ENCODE assay signal across 18 cellular contexts in the genomic region with DNA sequence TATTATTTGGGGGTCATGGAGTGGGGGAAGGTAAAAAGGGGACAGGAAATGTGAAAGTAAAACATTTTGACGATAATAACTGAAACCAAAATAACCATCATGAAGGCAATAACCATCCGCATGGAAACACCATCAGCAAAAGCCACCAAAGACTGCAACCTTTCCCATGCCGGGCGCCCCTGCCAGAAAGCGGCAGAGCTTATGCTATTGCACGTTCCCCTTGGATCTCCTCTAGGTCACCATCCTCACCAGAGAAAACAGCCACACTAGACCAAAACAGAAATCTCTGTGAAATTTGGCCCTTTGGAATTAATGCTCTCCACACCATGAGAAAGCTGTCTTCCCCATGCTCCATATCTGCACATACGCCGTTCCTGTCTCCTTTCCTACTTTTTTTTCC. TPM values are rescaled to one million over a fixed set of nuclear protein-coding genes. Genes with fewer than 3 reads are reported as not detected.
DNase-seq lines count a peak whose midpoint lies in the region; ATAC-seq and TF ChIP-seq lines count a peak whose summit lies in the region.
"Had no signal": no experiment of that assay in that cellular context is flagged by ENCODE, and none has a peak within 500 bp of the region (broad histone marks: within the 10 kb centered on the region; RNA-seq: fewer than 3 reads in every experiment).

No MANE protein-coding gene starts in this region.

- H3K4me1 Mint-ChIP-seq in chondrocyte (ENCODE audit: low read depth) = peaks cover 16% of the 10 kb centered on the region
- no peaks in the 10 kb centered on the region for H3K4me1 Mint-ChIP-seq in activated T-helper 17 cell treated with anti-CD3 and anti-CD28 coated beads, Interleukin-2, amount 50 U/mL, for 72 hours

- H3K27ac Mint-ChIP-seq in chondrocyte (ENCODE audit: unreplicated experiment) = peak overlapping the region; percentile 9
- no peak overlapping the region for H3K27ac Mint-ChIP-seq in activated T-helper 17 cell treated with anti-CD3 and anti-CD28 coated beads, Interleukin-2, amount 50 U/mL, for 72 hours
- H3K27ac Mint-ChIP-seq: CD4-positive, alpha-beta T cell had no signal

- no peak overlapping the region for H3K4me3 ChIP-seq in lower leg skin (ENCODE audit: low read depth, poor library complexity, severe bottlenecking)
- H3K4me3 ChIP-seq: GM23248, HAP-1 had no signal

- ATAC-seq in activated T-helper 17 cell treated with anti-CD3 and anti-CD28 coated beads, Interleukin-2, amount 50 U/mL, for 72 hours (replicated peaks) = no peak

- 92 to 93% methylated on average over 8 of the region's 8 CpGs for WGBS in lower leg skin, 2 donors

- no peak for TF ChIP-seq POLR2A in lower leg skin (IDR thresholded peaks at IDR 0.05)

- H3K36me3 Mint-ChIP-seq in chondrocyte (ENCODE audit: low read depth) = no peaks in the 10 kb centered on the region
- no peaks in the 10 kb centered on the region for H3K36me3 Mint-ChIP-seq in activated T-helper 17 cell treated with anti-CD3 and anti-CD28 coated beads, Interleukin-2, amount 50 U/mL, for 72 hours (ENCODE audit: low read depth)

- DNase-seq in D341Med (ENCODE audit: low spot score) (peak; percentile 14), chondrocyte (ENCODE audit: low spot score) (no peak), lower leg skin (ENCODE audit: low spot score in 2 of 2) (peak; percentile 10 to 32), putamen (ENCODE audit: low spot score) (no peak), superior temporal gyrus (ENCODE audit: extremely low spot score) (no peak)
- DNase-seq: ACHN; BE2C; Caco-2; CD4-positive, alpha-beta T cell; DMS153; DMS79; GDM1; GM23248 had no signal

- no peak for TF ChIP-seq CTCF in chondrocyte (IDR thresholded peaks at IDR 0.05)
- TF ChIP-seq CTCF in lower leg skin (IDR thresholded peaks at IDR 0.05) = no peak

- H3K9me3 Mint-ChIP-seq in chondrocyte (ENCODE audit: low read depth) = no peaks in the 10 kb centered on the region
- H3K9me3 Mint-ChIP-seq in activated T-helper 17 cell treated with anti-CD3 and anti-CD28 coated beads, Interleukin-2, amount 50 U/mL, for 72 hours = no peaks in the 10 kb centered on the region
- H3K9me3 Mint-ChIP-seq: CD4-positive, alpha-beta T cell had no signal

- intact Hi-C loops in lower leg skin (cut with DNase I; ENCODE audit: low total_unique reads) = no loop called here

- peaks cover 5% of the 10 kb centered on the region for H3K27me3 Mint-ChIP-seq in chondrocyte (ENCODE audit: low read depth)
- peaks cover 11% of the 10 kb centered on the region for H3K27me3 Mint-ChIP-seq in activated T-helper 17 cell treated with anti-CD3 and anti-CD28 coated beads, Interleukin-2, amount 50 U/mL, for 72 hours

- no peak overlapping the region for H3K4me3 Mint-ChIP-seq in chondrocyte (ENCODE audit: unreplicated experiment)
- no peak overlapping the region for H3K4me3 Mint-ChIP-seq in activated T-helper 17 cell treated with anti-CD3 and anti-CD28 coated beads, Interleukin-2, amount 50 U/mL, for 72 hours
- H3K4me3 Mint-ChIP-seq: CD4-positive, alpha-beta T cell had no signal

RNA-seq across cellular contexts. Expression of gene DRGX, which starts 31.1 kb away (rescaled TPM):
- not detected in 3 replicates for total RNA-seq in chondrocyte
- total RNA-seq in lower leg skin = not detected
- not detected for total RNA-seq in activated T-helper 17 cell treated with anti-CD3 and anti-CD28 coated beads, Interleukin-2, amount 50 U/mL, for 72 hours
- total RNA-seq: Caco-2; CD4-positive, alpha-beta T cell; Daoy; GM23248; H4; HT1080 had no signal

Comparison
In these comparisons a context has a peak if more than half of its experiments do, and no peak if none do; other contexts are left out.
1. DNase-seq: peak in D341Med (single experiment) and lower leg skin (2 of 2); none in chondrocyte (single experiment), putamen (single experiment) and superior temporal gyrus (single experiment).